23 cellular contexts compared by ENCODE assay signal in genomic region chr11:59562292-59562691, GRCh38. TPM values are rescaled to one million over a fixed set of nuclear protein-coding genes. Genes with fewer than 3 reads are reported as not detected.
DNase-seq lines count a peak whose midpoint lies in the region; ATAC-seq and TF ChIP-seq lines count a peak whose summit lies in the region.
"Had no signal": no experiment of that assay in that cellular context is flagged by ENCODE, and none has a peak within 500 bp of the region (broad histone marks: within the 10 kb centered on the region; RNA-seq: fewer than 3 reads in every experiment).

No MANE protein-coding gene starts in this region.

- H3K4me1 ChIP-seq in breast epithelium (no peaks in the 10 kb centered on the region), Peyer's patch (peaks cover 0 to 9% (median 2%) of the 10 kb centered on the region in 4 donors)

- H3K27ac ChIP-seq in breast epithelium, result peak overlapping the region in 1 of 2 donors; percentile 88
- peak overlapping the region in 1 of 4 donors; percentile 0 for H3K27ac ChIP-seq in Peyer's patch
- H3K27ac ChIP-seq: coronary artery, KMS-11 had no signal

- BruUV-seq in MCF 10A (replicated peaks; lab: Mats Ljungman, UMichigan), result no TSS peak

- H3K9me3 Mint-ChIP-seq in MCF 10A (ENCODE audit: unreplicated experiment) (no peaks in the 10 kb centered on the region), type B pancreatic cell (no peaks in the 10 kb centered on the region)
- H3K9me3 Mint-ChIP-seq: stimulated activated naive CD8-positive, alpha-beta T cell treated with anti-CD3 and anti-CD28 coated beads, Interleukin-15, Interleukin-2, amounts not matched to agents 100 ng/mL and 50 ng/mL, for 24 hours had no signal

- H3K36me3 Mint-ChIP-seq in MCF 10A (ENCODE audit: insufficient read depth, unreplicated experiment) (peaks cover 17% of the 10 kb centered on the region), T-helper 17 cell (ENCODE audit: low read depth) (no peaks in the 10 kb centered on the region), type B pancreatic cell (peaks cover 4% of the 10 kb centered on the region)

- peak overlapping the region; percentile 99 for H3K27ac Mint-ChIP-seq in MCF 10A (ENCODE audit: low read depth, unreplicated experiment)
- no peak overlapping the region for H3K27ac Mint-ChIP-seq in T-helper 17 cell
- H3K27ac Mint-ChIP-seq in type B pancreatic cell, result peak overlapping the region; percentile 98

- H3K4me3 ChIP-seq in breast epithelium, result no peak overlapping the region
- no peak overlapping the region for H3K4me3 ChIP-seq in Peyer's patch
- H3K4me3 ChIP-seq: coronary artery, left lung, ovary had no signal

- TF ChIP-seq POLR2A in breast epithelium (IDR thresholded peaks at IDR 0.05) (no peak), Peyer's patch (IDR thresholded peaks at IDR 0.05) (no peak)

- H3K27me3 ChIP-seq in breast epithelium (no peaks in the 10 kb centered on the region), Peyer's patch (no peaks in the 10 kb centered on the region)
- H3K27me3 ChIP-seq: ovary had no signal

- TF ChIP-seq CTCF in MCF 10A (IDR thresholded peaks at IDR 0.05; ENCODE audit: unreplicated experiment), result no peak
- no peak for TF ChIP-seq CTCF in breast epithelium (IDR thresholded peaks at IDR 0.05)
- no peak for TF ChIP-seq CTCF in type B pancreatic cell (conservative IDR thresholded peaks at IDR 0.05)
- TF ChIP-seq CTCF in Peyer's patch (IDR thresholded peaks at IDR 0.05), result no peak

- H3K9me3 ChIP-seq in breast epithelium (no peaks in the 10 kb centered on the region), T-helper 17 cell (ENCODE audit: control insufficient read depth, low read length, poor library complexity, severe bottlenecking) (no peaks in the 10 kb centered on the region), Peyer's patch (no peaks in the 10 kb centered on the region)
- H3K9me3 ChIP-seq: left lung, ovary had no signal

- no peak for ATAC-seq in T-helper 17 cell
- ATAC-seq: left lung had no signal

- CTCF ChIA-PET in MCF 10A (lab: Yijun Ruan, JAX), result interaction anchor here (0.6 to 3.4 kb wide), 3 partner anchors 10 to 103 kb away, joined by 3 to 27 read pairs (median 4); no protein-coding TSS in a partner anchor

- no peak overlapping the region for H3K4me3 Mint-ChIP-seq in MCF 10A (ENCODE audit: unreplicated experiment)
- H3K4me3 Mint-ChIP-seq in T-helper 17 cell, result peak overlapping the region; percentile 28
- peak overlapping the region; percentile 95 for H3K4me3 Mint-ChIP-seq in type B pancreatic cell

- intact Hi-C loops in MCF 10A (cut with micrococcal nuclease), result no loop called here
- intact Hi-C loops in breast epithelium (cut with DNase I; ENCODE audit: low total_unique reads), result no loop called here

- no peaks in the 10 kb centered on the region for H3K36me3 ChIP-seq in breast epithelium
- no peaks in the 10 kb centered on the region for H3K36me3 ChIP-seq in Peyer's patch
- H3K36me3 ChIP-seq: left lung, ovary had no signal

- DNase-seq in MCF 10A (ENCODE audit: unreplicated experiment), result no peak
- no peak for DNase-seq in breast epithelium (ENCODE audit: low spot score in 2 of 2)
- DNase-seq in T-helper 17 cell, result no peak
- DNase-seq in kidney glomerular epithelial cell (lab: John Stamatoyannopoulos, UW), result peak; percentile 47
- DNase-seq in type B pancreatic cell (ENCODE audit: extremely low spot score, unreplicated experiment), result no peak
- no peak for DNase-seq in NCI-H1092 treated with DMSO at 0.1 percent for 48 hours (lab: John Stamatoyannopoulos, UW)
- DNase-seq in AML-193 (lab: John Stamatoyannopoulos, UW), result no peak
- no peak for DNase-seq in Peyer's patch
- DNase-seq: activated naive CD4-positive, alpha-beta T cell; HCEC 1CT; left lung; NCI-H1105; NCI-H526; ovary; SIG-M5; stimulated activated CD4-positive, alpha-beta T cell treated with anti-CD3 and anti-CD28 coated beads, Interleukin-2, amount 100 ng/mL, for 24 hours had no signal

- no peaks in the 10 kb centered on the region for H3K27me3 Mint-ChIP-seq in MCF 10A (ENCODE audit: insufficient read depth, unreplicated experiment)
- peaks cover 4% of the 10 kb centered on the region for H3K27me3 Mint-ChIP-seq in T-helper 17 cell
- H3K27me3 Mint-ChIP-seq in type B pancreatic cell, result peaks cover 15% of the 10 kb centered on the region

- POLR2A ChIA-PET in MCF 10A (lab: Yijun Ruan, JAX), result interaction anchor here (0.7 to 7.4 kb wide), 8 partner anchors 8 to 738 kb away, joined by 3 to 85 read pairs (median 12); partner anchors contain the start of genes OSBP and PATL1

- peaks cover 6% of the 10 kb centered on the region for H3K4me1 Mint-ChIP-seq in MCF 10A (ENCODE audit: insufficient read depth, unreplicated experiment)
- H3K4me1 Mint-ChIP-seq in T-helper 17 cell, result peaks cover 17% of the 10 kb centered on the region
- peaks cover 13% of the 10 kb centered on the region for H3K4me1 Mint-ChIP-seq in type B pancreatic cell (ENCODE audit: unreplicated experiment)

RNA-seq across cellular contexts. Expression of gene OR4D9, which starts 51.0 kb away (rescaled TPM):
- total RNA-seq in MCF 10A (2022) (not detected in 2 replicates), breast epithelium (not detected), T-helper 17 cell (not detected), type B pancreatic cell (ENCODE audit: low replicate concordance) (not detected in 2 replicates), Peyer's patch (not detected)
- total RNA-seq: frontal cortex; left lung; mucosa of gallbladder; ovary; T-helper 2 cell treated with Interferon-gamma antibody and Interleukin-4, amounts not matched to agents 100 ng/mL and 5 ng/mL, for 36 hours; urinary bladder had no signal

RNA-seq across cellular contexts. Expression of gene OSBP, which starts 53.3 kb away (rescaled TPM):
- total RNA-seq in MCF 10A (2022) (73.7 and 76.1 TPM in 2 replicates), breast epithelium (10 to 100 TPM; 42.4 to 48.2 (median 43.9) TPM), T-helper 17 cell (10 to 100 TPM; 53.0 to 63.1 TPM), type B pancreatic cell (ENCODE audit: low replicate concordance) (42.4 and 44.5 TPM in 2 replicates), Peyer's patch (100 to 1,000 TPM in 1 of 4 donors, 10 to 100 TPM in 3; 53.8 to 106 (median 58.7) TPM)

RNA-seq across cellular contexts. Expression of gene OR4D11, which starts 58.9 kb away (rescaled TPM):
- not detected in 2 replicates for total RNA-seq in MCF 10A (2022)
- total RNA-seq in breast epithelium, result not detected
- not detected for total RNA-seq in T-helper 17 cell
- not detected in 2 replicates for total RNA-seq in type B pancreatic cell (ENCODE audit: low replicate concordance)
- total RNA-seq in Peyer's patch, result not detected
- total RNA-seq: frontal cortex; left lung; mucosa of gallbladder; ovary; T-helper 2 cell treated with Interferon-gamma antibody and Interleukin-4, amounts not matched to agents 100 ng/mL and 5 ng/mL, for 36 hours; urinary bladder had no signal
